Comparison of ENCODE assay signal across 9 cellular contexts in genomic region chr3:71062037-71062919, GRCh38.
DNase-seq lines count a peak whose midpoint lies in the region; TF ChIP-seq lines count a peak whose summit lies in the region.
"Had no signal": no experiment of that assay in that cellular context is flagged by ENCODE, and none has a peak within 500 bp of the region (broad histone marks: within the 10 kb centered on the region; RNA-seq: fewer than 3 reads in every experiment).

No MANE protein-coding gene starts in this region.

- peaks cover 25% of the 10 kb centered on the region for H3K4me1 Mint-ChIP-seq in nephron

- no peaks in the 10 kb centered on the region for H3K9me3 Mint-ChIP-seq in nephron

- H3K36me3 Mint-ChIP-seq in nephron (ENCODE audit: low read depth) = no peaks in the 10 kb centered on the region

- peaks cover 13% of the 10 kb centered on the region for H3K27me3 Mint-ChIP-seq in nephron (ENCODE audit: low read depth)

- no peak overlapping the region for H2AFZ ChIP-seq in ACC112 (ENCODE audit: low read length, unreplicated experiment)

- peak overlapping the region; percentile 90 for H3K4me3 ChIP-seq in ACC112 (ENCODE audit: low read depth, low read length)
- H3K4me3 ChIP-seq in dorsolateral prefrontal cortex = peak overlapping the region; percentile 44 to 85 (median 74)

- H3K27me3 ChIP-seq in ACC112 (ENCODE audit: insufficient read depth, low read length) (no peaks in the 10 kb centered on the region), dorsolateral prefrontal cortex (no peaks in the 10 kb centered on the region)

- H3K4me3 Mint-ChIP-seq in nephron = peak overlapping the region; percentile 38 to 67 (median 59)

- H3K4me1 ChIP-seq in ACC112 (ENCODE audit: control insufficient read depth, insufficient read depth, low read length, unreplicated experiment) = peaks cover 64% of the 10 kb centered on the region

- H3K79me2 ChIP-seq in ACC112 (ENCODE audit: control insufficient read depth, insufficient read depth, low read length, unreplicated experiment) = peaks cover 85% of the 10 kb centered on the region

- intact Hi-C loops in dorsolateral prefrontal cortex (cut with DNase I) = loop anchor here (5.0 to 10.0 kb wide), 4 partner anchors 55 to 520 kb away; partner anchors contain the start of gene FOXP1 (in 1 of the 2)

- no peak for TF ChIP-seq CTCF in dorsolateral prefrontal cortex (IDR thresholded peaks at IDR 0.05 in 54 of 56, conservative IDR thresholded peaks at IDR 0.05 in 2 of 56; ENCODE audit: low read depth in 1 of 56, partially characterized antibody in 56 of 56)
- TF ChIP-seq CTCF in nephron (IDR thresholded peaks at IDR 0.05; ENCODE audit: unreplicated experiment in 3 of 3) = no peak

- no peaks in the 10 kb centered on the region for H3K36me3 ChIP-seq in ACC112 (ENCODE audit: insufficient read depth, low read length)

- DNase-seq in LHCN-M2 (ENCODE audit: low read depth) (peak; percentile 64), dorsolateral prefrontal cortex (no peak), dedifferentiated amniotic fluid mesenchymal stem cell (ENCODE audit: extremely low spot score) (no peak), COLO668 (lab: John Stamatoyannopoulos, UW; ENCODE audit: unreplicated experiment) (no peak)
- no peak for DNase-seq in activated CD4-positive, alpha-beta T cell treated with anti-CD3 and anti-CD28 coated beads for 4 hours
- DNase-seq in stimulated activated CD4-positive, alpha-beta T cell treated with anti-CD3 and anti-CD28 coated beads, Interleukin-2, amount 100 ng/mL, for 24 hours = no peak
- DNase-seq: activated CD4-positive, alpha-beta T cell treated with anti-CD3 and anti-CD28 coated beads, Interleukin-2, amount 50 U/mL, for 48 hours had no signal

- H3K27ac ChIP-seq in ACC112 (ENCODE audit: low read depth, low read length) (peak overlapping the region; percentile 93), dorsolateral prefrontal cortex (peak overlapping the region in 57 of 59 donors; percentile 0 to 96 (median 87))

- peak overlapping the region in 1 of 3 experiments; percentile 9 for H3K27ac Mint-ChIP-seq in nephron
